Comparison of ENCODE assay signal across 8 cellular contexts in the genomic region with DNA sequence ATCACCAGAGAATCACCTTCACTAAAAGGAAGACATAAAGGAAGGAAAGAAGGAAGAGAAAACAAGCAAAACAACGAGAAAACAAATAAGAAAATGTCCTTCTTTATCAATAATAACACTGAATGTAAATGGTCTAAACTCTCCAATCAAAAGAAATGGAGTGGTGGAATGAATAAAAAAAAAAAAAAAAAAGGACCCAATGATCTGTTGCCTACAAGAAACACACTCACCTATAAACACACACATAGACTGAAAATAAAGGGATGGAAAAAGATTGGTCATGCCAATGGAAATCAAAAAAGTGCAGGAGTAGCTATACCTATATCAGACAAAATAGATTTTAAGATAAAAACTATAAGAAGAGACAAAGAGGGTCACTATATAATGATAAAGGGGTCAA.
"Had no signal": no experiment of that assay in that cellular context is flagged by ENCODE, and none has a peak within 500 bp of the region (broad histone marks: within the 10 kb centered on the region; RNA-seq: fewer than 3 reads in every experiment).

No MANE protein-coding gene starts in this region.

- H3K4me1 Mint-ChIP-seq: GM23338, H9 had no signal

- H3K27ac Mint-ChIP-seq: GM23338, H9 had no signal

- H3K4me3 Mint-ChIP-seq: GM23338, H9 had no signal

- DNase-seq: H9, HCEC 1CT, IMR-90, KG1 had no signal

- ATAC-seq: GM23338, K562 had no signal

- FAIRE-seq: H1, H54, K562 had no signal

- H3K9me3 Mint-ChIP-seq: GM23338, H9 had no signal
